8 cellular contexts compared by ENCODE assay signal in the genomic region with DNA sequence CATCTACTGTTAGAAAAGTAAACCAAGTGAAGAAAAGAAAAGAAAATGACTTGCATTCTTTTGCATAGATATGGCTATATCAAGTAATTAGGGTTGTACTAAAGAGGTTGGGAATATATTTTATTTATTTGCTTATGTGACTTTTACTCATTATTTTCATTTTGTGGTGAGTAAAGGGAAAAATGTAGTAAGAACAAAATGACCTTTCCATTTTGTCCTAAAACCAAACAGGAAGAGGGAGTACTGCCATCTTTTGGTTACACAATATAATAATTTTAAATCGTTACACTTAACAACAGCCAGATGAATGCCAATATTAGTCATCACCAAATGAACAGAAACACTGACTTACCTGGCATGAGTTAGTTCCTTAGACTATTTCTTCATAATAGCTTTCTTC. TPM values are rescaled to one million over a fixed set of nuclear protein-coding genes. Genes with fewer than 3 reads are reported as not detected.
DNase-seq lines count a peak whose midpoint lies in the region; ATAC-seq, FAIRE-seq and TF ChIP-seq lines count a peak whose summit lies in the region.

No MANE protein-coding gene starts in this region.

- H3K27ac Mint-ChIP-seq in mesothelial cell of epicardium (peak overlapping the region; percentile 30), GM23338 (no peak overlapping the region)

- H4K8ac ChIP-seq in IMR-90 (ENCODE audit: low read depth in 2 of 2, low read length in 2 of 2) = no peak overlapping the region; a peak in 1 of 4 replicates

- TF ChIP-seq RAD21 in IMR-90 (IDR thresholded peaks at IDR 0.05; ENCODE audit: low read length) = peak; percentile 62

- no peaks in the 10 kb centered on the region for H3K9me2 ChIP-seq in GM23338 (ENCODE audit: insufficient read depth)

- TF ChIP-seq POLR2A in GM12892 (IDR thresholded peaks at IDR 0.05; ENCODE audit: low read depth, low read length) = no peak
- TF ChIP-seq POLR2A in IMR-90 (IDR thresholded peaks at IDR 0.05; ENCODE audit: low read depth, low read length) = no peak

- peak overlapping the region; percentile 36; the same call in 1 of the 2 replicates for H3K4me2 ChIP-seq in IMR-90 (ENCODE audit: low read depth, low read length)
- H3K4me2 ChIP-seq in GM23338 = no peak overlapping the region

- CTCF ChIA-PET in IMR-90 (lab: Yijun Ruan, JAX) = no interaction called here

- H2BK15ac ChIP-seq in IMR-90 (ENCODE audit: low read depth, low read length) = no peak overlapping the region

- peaks cover 8% of the 10 kb centered on the region for H3K36me3 Mint-ChIP-seq in mesothelial cell of epicardium
- H3K36me3 Mint-ChIP-seq in GM23338 (ENCODE audit: low read depth) = peaks cover 13% of the 10 kb centered on the region

- H3K27ac ChIP-seq in IMR-90 (ENCODE audit: insufficient read depth, low read length) = no peak overlapping the region
- no peak overlapping the region for H3K27ac ChIP-seq in GM23338 (ENCODE audit: low read depth)

- peak overlapping the region; percentile 32; the same call in 1 of the 2 replicates for H2BK20ac ChIP-seq in IMR-90 (ENCODE audit: low read depth, low read length)

- peak; percentile 68 for FAIRE-seq in GM12892 (lab: Jason Lieb, UNC)

- DNase-seq in GM12892 (ENCODE audit: insufficient read length) = no peak
- peak; percentile 86 for DNase-seq in IMR-90
- peak; percentile 86 for DNase-seq in astrocyte of the spinal cord (ENCODE audit: low read depth, low spot score)
- no peak for DNase-seq in mesothelial cell of epicardium (ENCODE audit: low spot score in 2 of 2, unreplicated experiment in 2 of 2)
- no peak for DNase-seq in activated gamma-delta T cell treated with Interleukin-2 at 50 U/mL for 16 hours
- DNase-seq in GM23338 (ENCODE audit: low spot score) = no peak
- no peak for DNase-seq in BE2C

- H3K18ac ChIP-seq in IMR-90 (ENCODE audit: low read depth, low read length) = peak overlapping the region; percentile 16; the same call in 1 of the 2 replicates

- H4K91ac ChIP-seq in IMR-90 (ENCODE audit: insufficient read depth, low read depth, low read length) = no peak overlapping the region

- H3K4me3 ChIP-seq in IMR-90 (ENCODE audit: insufficient read depth, low read depth, low read length) (no peak overlapping the region), astrocyte of the spinal cord (ENCODE audit: low read depth, low read length) (no peak overlapping the region), GM23338 (no peak overlapping the region), BE2C (ENCODE audit: low read depth, low read length) (no peak overlapping the region)

- peaks cover 3% of the 10 kb centered on the region; the same call in 1 of the 2 replicates for H3K4me1 ChIP-seq in IMR-90 (ENCODE audit: control insufficient read depth, insufficient read depth, low read length)
- no peaks in the 10 kb centered on the region for H3K4me1 ChIP-seq in GM23338 (ENCODE audit: insufficient read depth)
- no peaks in the 10 kb centered on the region for H3K4me1 ChIP-seq in BE2C

- no peak overlapping the region for H2AK9ac ChIP-seq in IMR-90 (replicated peaks; ENCODE audit: low read depth, low read length, poor library complexity)

- H3K9me3 ChIP-seq in IMR-90 (ENCODE audit: control insufficient read depth, insufficient read depth, low read length) (peaks cover 3% of the 10 kb centered on the region), BE2C (no peaks in the 10 kb centered on the region)

- no peaks in the 10 kb centered on the region for H3F3A ChIP-seq in GM23338 (replicated peaks; ENCODE audit: low read depth)

- H3K79me2 ChIP-seq in GM23338 (replicated peaks; ENCODE audit: insufficient read depth) = no peaks in the 10 kb centered on the region

- intact Hi-C loops in IMR-90 (cut with micrococcal nuclease) = loop anchor here (1.0 to 10.0 kb wide), 5 partner anchors 58 to 400 kb away; no protein-coding TSS in a partner anchor

- no peak overlapping the region for H3K4ac ChIP-seq in IMR-90 (ENCODE audit: low read depth, low read length)

- no peak overlapping the region for H3K9ac ChIP-seq in IMR-90 (ENCODE audit: low read depth, low read length)

- H3K27me3 Mint-ChIP-seq in mesothelial cell of epicardium (ENCODE audit: low read depth) (no peaks in the 10 kb centered on the region), GM23338 (ENCODE audit: insufficient read depth, low read depth, poor library complexity) (no peaks in the 10 kb centered on the region)

- H2AFZ ChIP-seq in IMR-90 (replicated peaks; ENCODE audit: low read length, poor library complexity) (no peak overlapping the region), GM23338 (no peak overlapping the region)

- no peak overlapping the region for H3K56ac ChIP-seq in IMR-90 (ENCODE audit: extremely low read depth, insufficient read depth, low read length)

- H3K27me3 ChIP-seq in IMR-90 (ENCODE audit: control insufficient read depth, insufficient read depth, low read length) (no peaks in the 10 kb centered on the region), GM23338 (ENCODE audit: insufficient read depth) (no peaks in the 10 kb centered on the region), BE2C (no peaks in the 10 kb centered on the region)

- H3K9me1 ChIP-seq in IMR-90 (ENCODE audit: insufficient read depth, low read length) = no peaks in the 10 kb centered on the region

- no peaks in the 10 kb centered on the region for H3K79me1 ChIP-seq in IMR-90 (ENCODE audit: low read depth in 1 of 2, low read length in 2 of 2)

- H4K20me1 ChIP-seq in IMR-90 (ENCODE audit: insufficient read depth, low read length) (no peaks in the 10 kb centered on the region), GM23338 (replicated peaks; ENCODE audit: insufficient read depth) (no peaks in the 10 kb centered on the region)

- WGBS in IMR-90 (ENCODE audit: extremely low coverage in 2 of 2, insufficient read length in 1 of 2), 2 experiments = no CpG with 5 or more reads among the region's 1 CpG

- POLR2A ChIA-PET in IMR-90 (lab: Charles Lee; ENCODE audit: unreplicated experiment) = no interaction called here

- H4K5ac ChIP-seq in IMR-90 (ENCODE audit: low read depth, low read length) = no peak overlapping the region

- ATAC-seq in IMR-90 (ENCODE audit: low read depth) = peak; percentile 83
- ATAC-seq in GM23338 = no peak
- ATAC-seq in HG02610 (IDR thresholded peaks at IDR 0.05; ENCODE audit: unreplicated experiment) = no peak

- no peak overlapping the region for H2AK5ac ChIP-seq in IMR-90 (ENCODE audit: low read depth, low read length)

- no TSS peak for BruUV-seq in IMR-90 (replicated peaks; lab: Mats Ljungman, UMichigan)

- dilution Hi-C loops in IMR-90 (cut with HindIII; ENCODE audit: low sequenced_read_pairs, unreplicated experiment) = no loop called here

- peak overlapping the region; percentile 49 for H2BK5ac ChIP-seq in IMR-90 (ENCODE audit: low read depth, low read length, poor library complexity, severe bottlenecking)

- no peak overlapping the region for H3K4me3 Mint-ChIP-seq in mesothelial cell of epicardium
- no peak overlapping the region for H3K4me3 Mint-ChIP-seq in GM23338

- H3K4me1 Mint-ChIP-seq in mesothelial cell of epicardium = peaks cover 14% of the 10 kb centered on the region
- no peaks in the 10 kb centered on the region for H3K4me1 Mint-ChIP-seq in GM23338

- H3K36me3 ChIP-seq in IMR-90 (ENCODE audit: control insufficient read depth, insufficient read depth, low read length) (no peaks in the 10 kb centered on the region), GM23338 (ENCODE audit: insufficient read depth) (no peaks in the 10 kb centered on the region), BE2C (no peaks in the 10 kb centered on the region)

- peak overlapping the region; percentile 30; the same call in 1 of the 2 replicates for H3K23ac ChIP-seq in IMR-90 (ENCODE audit: low read depth, low read length)

- peak; percentile 58 for TF ChIP-seq CTCF in IMR-90 (conservative IDR thresholded peaks at IDR 0.05; ENCODE audit: low read depth, low read length)
- peak; percentile 34 for TF ChIP-seq CTCF in astrocyte of the spinal cord (IDR thresholded peaks at IDR 0.05; ENCODE audit: low read depth, low read length)
- TF ChIP-seq CTCF in mesothelial cell of epicardium (IDR thresholded peaks at IDR 0.05; ENCODE audit: unreplicated experiment) = no peak
- no peak; a peak in 1 of 4 replicates for TF ChIP-seq CTCF in GM23338 (conservative IDR thresholded peaks at IDR 0.05; ENCODE audit: low read depth in 2 of 2)
- no peak for TF ChIP-seq CTCF in BE2C (IDR thresholded peaks at IDR 0.05; ENCODE audit: low read depth, low read length)

- peaks cover 20% of the 10 kb centered on the region for H3K9me3 Mint-ChIP-seq in mesothelial cell of epicardium
- peaks cover 29% of the 10 kb centered on the region for H3K9me3 Mint-ChIP-seq in GM23338

- no peak overlapping the region for H3K14ac ChIP-seq in IMR-90 (replicated peaks; ENCODE audit: low read depth, low read length)

- peak overlapping the region; percentile 47; the same call in 1 of the 2 replicates for H2BK120ac ChIP-seq in IMR-90 (ENCODE audit: low read depth, low read length)

- in situ Hi-C loops in IMR-90 (cut with MboI; ENCODE audit: low sequenced_read_pairs) (no loop called here), astrocyte of the spinal cord (cut with HindIII; ENCODE audit: low sequenced_read_pairs) (no loop called here)

TF ChIP-seq in IMR-90, 13 proteins besides CTCF, POLR2A, EP300 and RAD21:
- TF ChIP-seq FOS (IDR thresholded peaks at IDR 0.05; ENCODE audit: low read depth, low read length) (0 out of 2 replicates have a peak, but pooled peaks have one; percentile 4), CEBPB (IDR thresholded peaks at IDR 0.05; ENCODE audit: low read depth, low read length) (peak; percentile 69), MXI1 (IDR thresholded peaks at IDR 0.05; ENCODE audit: borderline replicate concordance, low read depth, low read length) (no peak), SMC3 (IDR thresholded peaks at IDR 0.05; ENCODE audit: low read depth, low read length) (peak; percentile 40; the same call in 1 of the 2 replicates)

TF ChIP-seq in GM23338, 12 proteins besides CTCF, POLR2A, EP300 and RAD21 (continues in another document):
- TF ChIP-seq POLR2AphosphoS5 (IDR thresholded peaks at IDR 0.05; ENCODE audit: low read depth) (no peak), JUNB (IDR thresholded peaks at IDR 0.05; ENCODE audit: unreplicated experiment) (no peak), ZNF331 (CRISPR knock-in tag; IDR thresholded peaks at IDR 0.05; ENCODE audit: low read depth) (no peak)

RNA-seq across cellular contexts. Expression of a gene that starts 47.3 kb away (rescaled TPM):
- 283 TPM for polyA plus RNA-seq in GM12892 (2012; ENCODE audit: missing spikeins)
- total RNA-seq in IMR-90 (2012; rRNA removed) (106 and 115 TPM in 2 replicates), mesothelial cell of epicardium (99.9 to 114 TPM (median 106 TPM) in 3 replicates)
- polyA plus RNA-seq in IMR-90 (2012; rRNA removed) (121 and 126 TPM in 2 replicates), GM23338 (2016; fragmentation: Nextera tagmentation; extraction: Ambion mirVana) (535 and 577 TPM in 2 replicates)
- 41.8 and 55.5 TPM in 2 replicates for polyA plus RNA-seq in IMR-90 (2012; cell fraction: cytosol; rRNA removed)
- polyA plus RNA-seq in IMR-90 (2012; cell fraction: nucleus; rRNA removed; ENCODE audit: low replicate concordance) = 11.4 and 58.7 TPM in 2 replicates
- total RNA-seq in GM23338 (2014; rRNA removed; shearing (Covaris generic)) = 157 and 169 TPM in 2 replicates
- polyA plus RNA-seq in BE2C (2012; ENCODE audit: insufficient read depth, insufficient read length, low read depth) = 73.5 TPM

Comparison
In these comparisons a context has a peak if more than half of its experiments do, and no peak if none do; other contexts are left out.
1. DNase-seq: peak in IMR-90 (single experiment) and astrocyte of the spinal cord (single experiment); none in GM12892 (single experiment), mesothelial cell of epicardium (0 of 2), activated gamma-delta T cell treated with Interleukin-2 at 50 U/mL for 16 hours (single experiment), GM23338 (single experiment) and BE2C (single experiment).
2. CTCF ChIP-seq: peak in IMR-90 (single experiment) and astrocyte of the spinal cord (single experiment); none in mesothelial cell of epicardium (single experiment), GM23338 (0 of 2) and BE2C (single experiment).